Comparison of ENCODE assay signal across 11 cellular contexts in the genomic region with DNA sequence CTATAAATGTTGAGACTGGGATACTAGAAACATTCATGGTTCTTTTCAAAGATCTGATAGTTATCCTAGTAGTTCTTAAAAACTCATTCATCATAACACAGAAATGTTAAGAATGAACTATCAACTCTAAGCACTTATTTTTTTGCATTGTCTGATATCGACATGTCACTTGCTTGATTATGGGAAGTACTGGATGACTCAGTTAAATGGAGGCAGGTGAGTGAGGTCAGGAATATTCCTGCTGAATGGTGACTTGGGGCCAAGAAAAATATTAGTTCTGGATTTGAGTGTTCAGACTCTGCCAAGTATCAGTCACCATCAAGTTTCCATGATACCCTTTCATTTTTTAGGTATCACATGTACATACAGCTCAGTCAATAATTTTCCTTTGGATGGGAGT.
DNase-seq lines count a peak whose midpoint lies in the region; ATAC-seq lines count a peak whose summit lies in the region.
"Had no signal": no experiment of that assay in that cellular context is flagged by ENCODE, and none has a peak within 500 bp of the region (broad histone marks: within the 10 kb centered on the region; RNA-seq: fewer than 3 reads in every experiment).

No MANE protein-coding gene starts in this region.

- DNase-seq in HS-27A (ENCODE audit: low read depth) = peak; percentile 93
- DNase-seq in SHP77 treated with DMSO at 0.1 percent for 48 hours (lab: John Stamatoyannopoulos, UW) = peak; percentile 41
- DNase-seq in fibroblast of peridontal ligament (ENCODE audit: extremely low read depth) = peak; percentile 51
- DNase-seq in sciatic nerve (ENCODE audit: low spot score) = no peak
- DNase-seq in GM19240 (ENCODE audit: insufficient read length, low spot score) = no peak
- DNase-seq in CD1c-positive myeloid dendritic cell (ENCODE audit: extremely low spot score) = no peak
- DNase-seq: activated CD8-positive, alpha-beta memory T cell treated with anti-CD3 and anti-CD28 coated beads, Interleukin-2, amount 10 ng/mL, durations not matched to agents 7 days and 5 days; cortex of kidney; NCI-H2171; occipital lobe had no signal

- intact Hi-C loops in sciatic nerve (cut with DNase I) = no loop called here

- ATAC-seq in sciatic nerve (peak; percentile 55), HG03378 (IDR thresholded peaks at IDR 0.05; ENCODE audit: unreplicated experiment) (no peak)
- ATAC-seq: activated CD8-positive, alpha-beta memory T cell treated with anti-CD3 and anti-CD28 coated beads, Interleukin-2, amount 10 ng/mL, durations not matched to agents 7 days and 5 days had no signal

Comparison
In these comparisons a context has a peak if more than half of its experiments do, and no peak if none do; other contexts are left out.
1. DNase-seq: peak in HS-27A (single experiment), SHP77 treated with DMSO at 0.1 percent for 48 hours (single experiment) and fibroblast of peridontal ligament (single experiment); none in sciatic nerve (single experiment), GM19240 (single experiment) and CD1c-positive myeloid dendritic cell (single experiment).